ENCODE assay signal across 1 cellular context in genomic region chr2:165524720-165525119, GRCh38.
TF ChIP-seq lines count a peak whose summit lies in the region.

No MANE protein-coding gene starts in this region.

TF ChIP-seq in HepG2, 621 proteins besides CTCF, POLR2A, EP300 and RAD21 (continued from another document):
- TF ChIP-seq TFDP2 (CRISPR knock-in tag; IDR thresholded peaks at IDR 0.05) (no peak), ZNF598 (CRISPR knock-in tag; IDR thresholded peaks at IDR 0.05; ENCODE audit: borderline replicate concordance) (no peak), TEAD2 (CRISPR knock-in tag; IDR thresholded peaks at IDR 0.05) (no peak), ZNF83 (CRISPR knock-in tag; IDR thresholded peaks at IDR 0.05; ENCODE audit: borderline replicate concordance) (no peak)
